Comparison of ENCODE assay signal across 20 cellular contexts in the genomic region with DNA sequence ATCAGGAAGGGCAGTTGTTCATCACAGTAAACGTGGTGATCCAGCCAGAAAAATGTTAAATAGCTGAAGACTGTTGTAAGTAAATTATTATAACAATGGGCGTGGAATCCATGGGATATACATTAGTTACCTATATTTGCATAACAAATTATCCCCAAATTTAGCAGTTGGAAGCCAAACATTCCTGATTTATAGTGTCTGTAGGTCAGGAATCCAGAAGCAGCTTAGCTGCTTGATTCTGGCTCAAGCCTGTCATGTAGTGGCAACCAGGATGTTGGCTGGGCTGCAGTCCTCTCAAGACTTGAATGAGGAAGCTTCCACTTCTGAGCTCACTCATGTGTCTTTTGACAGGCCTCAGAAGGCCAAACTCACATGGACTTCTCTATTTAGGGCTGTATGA. TPM values are rescaled to one million over a fixed set of nuclear protein-coding genes. Genes with fewer than 3 reads are reported as not detected.
"Had no signal": no experiment of that assay in that cellular context is flagged by ENCODE, and none has a peak within 500 bp of the region (broad histone marks: within the 10 kb centered on the region; RNA-seq: fewer than 3 reads in every experiment).

No MANE protein-coding gene starts in this region.

- H3K27ac Mint-ChIP-seq: activated naive CD4-positive, alpha-beta T cell treated with anti-CD3 and anti-CD28 coated beads, Interleukin-2, amount 50 U/mL, for 24 hours; progenitor cell of endocrine pancreas; T-helper 2 cell treated with Interferon-gamma antibody and Interleukin-4, amounts not matched to agents 5 μg/mL and 100 μg/mL, for 36 hours had no signal

- H3K36me3 ChIP-seq: ascending aorta, gastrocnemius medialis, heart left ventricle, left lung, tibial artery, uterus had no signal

- H3K27me3 ChIP-seq: ascending aorta, gastrocnemius medialis, tibial artery, uterus had no signal

- H3K4me3 Mint-ChIP-seq: activated naive CD4-positive, alpha-beta T cell treated with anti-CD3 and anti-CD28 coated beads, Interleukin-2, amount 50 U/mL, for 24 hours; T-helper 2 cell treated with Interferon-gamma antibody and Interleukin-4, amounts not matched to agents 5 μg/mL and 100 μg/mL, for 36 hours had no signal

- H3K36me3 Mint-ChIP-seq: activated naive CD4-positive, alpha-beta T cell treated with anti-CD3 and anti-CD28 coated beads, Interleukin-2, amount 50 U/mL, for 24 hours had no signal

- ATAC-seq: esophagus mucosa, gastrocnemius medialis, heart left ventricle, left lung had no signal

- H3K9me3 ChIP-seq: ascending aorta, gastrocnemius medialis, heart left ventricle, left lung, tibial artery, uterus had no signal

- H3K9me3 Mint-ChIP-seq: T-helper 2 cell treated with Interferon-gamma antibody and Interleukin-4, amounts not matched to agents 5 μg/mL and 100 μg/mL, for 36 hours had no signal

- H3K27ac ChIP-seq: ascending aorta, coronary artery, gastrocnemius medialis, heart left ventricle, left lung, tibial artery, uterus, VCaP had no signal

- DNase-seq: activated CD4-positive, alpha-beta T cell treated with anti-CD3 and anti-CD28 coated beads, Interleukin-2, amount 50 U/mL, for 4 hours; activated gamma-delta T cell; gastrocnemius medialis; heart left ventricle; left lung; midbrain; occipital lobe; stimulated activated CD8-positive, alpha-beta memory T cell treated with anti-CD3 and anti-CD28 coated beads, Interleukin-4, amount 100 ng/mL, for 48 hours; stimulated activated naive CD4-positive, alpha-beta T cell; tibial artery; uterus had no signal

- H3K4me3 ChIP-seq: ascending aorta, coronary artery, gastrocnemius medialis, heart left ventricle, left lung, tibial artery, uterus had no signal

- H3K4me1 ChIP-seq: ascending aorta, gastrocnemius medialis, heart left ventricle, tibial artery, uterus had no signal

- H3K4me1 Mint-ChIP-seq: activated naive CD4-positive, alpha-beta T cell treated with anti-CD3 and anti-CD28 coated beads, Interleukin-2, amount 50 U/mL, for 24 hours had no signal

RNA-seq across cellular contexts. Expression of a gene that starts 6.9 kb away (rescaled TPM):
- total RNA-seq: activated CD8-positive, alpha-beta memory T cell treated with anti-CD3 and anti-CD28 coated beads for 36 hours; lung microvascular endothelial cell had no signal
